ENCODE assay signal across 20 cellular contexts in genomic region chr15:72824112-72824511, GRCh38. TPM values are rescaled to one million over a fixed set of nuclear protein-coding genes. Genes with fewer than 3 reads are reported as not detected.
DNase-seq lines count a peak whose midpoint lies in the region; ATAC-seq and TF ChIP-seq lines count a peak whose summit lies in the region.
"Had no signal": no experiment of that assay in that cellular context is flagged by ENCODE, and none has a peak within 500 bp of the region (broad histone marks: within the 10 kb centered on the region; RNA-seq: fewer than 3 reads in every experiment).

No MANE protein-coding gene starts in this region.

- POLR2A ChIA-PET in CD8-positive, alpha-beta T cell (lab: Charles Lee), result no interaction called here

- H3K27me3 ChIP-seq in CD8-positive, alpha-beta T cell (ENCODE audit: insufficient read depth, low read length), result no peaks in the 10 kb centered on the region
- H3K27me3 ChIP-seq: BLaER1 had no signal

- no peaks in the 10 kb centered on the region for H3K36me3 Mint-ChIP-seq in activated CD8-positive, alpha-beta memory T cell treated with anti-CD3 and anti-CD28 coated beads, Interleukin-2, amount 10 ng/mL, durations not matched to agents 7 days and 5 days
- H3K36me3 Mint-ChIP-seq in CD8-positive, alpha-beta T cell, result no peaks in the 10 kb centered on the region
- H3K36me3 Mint-ChIP-seq: CD4-positive, CD25-positive, alpha-beta regulatory T cell; CD8-positive, alpha-beta memory T cell had no signal

- no peaks in the 10 kb centered on the region for H3K4me1 Mint-ChIP-seq in activated CD8-positive, alpha-beta memory T cell treated with anti-CD3 and anti-CD28 coated beads, Interleukin-2, amount 10 ng/mL, durations not matched to agents 7 days and 5 days
- H3K4me1 Mint-ChIP-seq in CD8-positive, alpha-beta T cell (ENCODE audit: low read depth), result no peaks in the 10 kb centered on the region
- H3K4me1 Mint-ChIP-seq: B cell; CD4-positive, CD25-positive, alpha-beta regulatory T cell; CD8-positive, alpha-beta memory T cell had no signal

- no peak overlapping the region for H3K4me3 Mint-ChIP-seq in activated CD8-positive, alpha-beta memory T cell treated with anti-CD3 and anti-CD28 coated beads, Interleukin-2, amount 10 ng/mL, durations not matched to agents 7 days and 5 days
- H3K4me3 Mint-ChIP-seq in CD8-positive, alpha-beta T cell, result no peak overlapping the region
- H3K4me3 Mint-ChIP-seq: B cell; CD4-positive, CD25-positive, alpha-beta regulatory T cell; CD8-positive, alpha-beta memory T cell; GM23338; H9 had no signal

- H3K9me3 ChIP-seq in CD8-positive, alpha-beta T cell (ENCODE audit: low read length), result no peaks in the 10 kb centered on the region
- H3K9me3 ChIP-seq: BLaER1 had no signal

- peak; percentile 35 for DNase-seq in activated CD8-positive, alpha-beta memory T cell treated with anti-CD3 and anti-CD28 coated beads, Interleukin-2, amount 10 ng/mL, durations not matched to agents 7 days and 5 days
- no peak for DNase-seq in activated CD8-positive, alpha-beta memory T cell treated with anti-CD3 and anti-CD28 coated beads for 24 hours
- peak; percentile 58 for DNase-seq in left kidney (ENCODE audit: low read depth, low spot score)
- peak; percentile 51 for DNase-seq in retina
- DNase-seq in CD8-positive, alpha-beta T cell, result no peak
- DNase-seq in NCI-H1092 treated with DMSO at 0.1 percent for 48 hours (lab: John Stamatoyannopoulos, UW), result no peak
- DNase-seq: CD4-positive, CD25-positive, alpha-beta regulatory T cell; CD8-positive, alpha-beta memory T cell; DMS 273 treated with DMSO at 0.1 percent for 48 hours; DMS53; DMS79 treated with DMSO at 0.1 percent for 48 hours; GF-D8; H9 had no signal

- no peak overlapping the region for H3K27ac ChIP-seq in CD8-positive, alpha-beta T cell (ENCODE audit: low read depth, low read length)
- H3K27ac ChIP-seq: 22Rv1, BLaER1, C4-2B had no signal

- H3K4me3 ChIP-seq in CD8-positive, alpha-beta T cell (ENCODE audit: low read depth, low read length), result no peak overlapping the region
- H3K4me3 ChIP-seq: BLaER1, GM23338 had no signal

- intact Hi-C loops in CD8-positive, alpha-beta T cell (cut with DNase I, micrococcal nuclease), result no loop called here

- no peak for ATAC-seq in activated CD8-positive, alpha-beta memory T cell treated with anti-CD3 and anti-CD28 coated beads, Interleukin-2, amount 10 ng/mL, durations not matched to agents 7 days and 5 days
- no peak for ATAC-seq in CD8-positive, alpha-beta T cell
- no peak for ATAC-seq in HG03521 (IDR thresholded peaks at IDR 0.05; ENCODE audit: unreplicated experiment)
- ATAC-seq: GM23338, HCT116 had no signal

- no peaks in the 10 kb centered on the region for H3K4me1 ChIP-seq in CD8-positive, alpha-beta T cell (ENCODE audit: insufficient read depth, low read length)
- H3K4me1 ChIP-seq: BLaER1 had no signal

- CTCF ChIA-PET in activated CD8-positive, alpha-beta memory T cell treated with anti-CD3 and anti-CD28 coated beads, Interleukin-2, amount 10 ng/mL, durations not matched to agents 7 days and 5 days (lab: Charles Lee), result no interaction called here
- CTCF ChIA-PET in CD8-positive, alpha-beta T cell (lab: Charles Lee), result interaction anchor here (1.5 kb wide), 1 partner anchor 9 kb away, joined by 3 read pairs; no protein-coding TSS in a partner anchor

- no peak for TF ChIP-seq CTCF in CD8-positive, alpha-beta T cell (IDR thresholded peaks at IDR 0.05)

- H3K9me3 Mint-ChIP-seq in activated CD8-positive, alpha-beta memory T cell treated with anti-CD3 and anti-CD28 coated beads, Interleukin-2, amount 10 ng/mL, durations not matched to agents 7 days and 5 days (ENCODE audit: low read depth), result no peaks in the 10 kb centered on the region
- no peaks in the 10 kb centered on the region for H3K9me3 Mint-ChIP-seq in CD8-positive, alpha-beta T cell
- H3K9me3 Mint-ChIP-seq: CD8-positive, alpha-beta memory T cell; GM23338 had no signal

- H3K27me3 Mint-ChIP-seq in activated CD8-positive, alpha-beta memory T cell treated with anti-CD3 and anti-CD28 coated beads, Interleukin-2, amount 10 ng/mL, durations not matched to agents 7 days and 5 days, result peaks cover 18% of the 10 kb centered on the region
- peaks cover 6% of the 10 kb centered on the region for H3K27me3 Mint-ChIP-seq in CD8-positive, alpha-beta T cell (ENCODE audit: low read depth)

- H3K36me3 ChIP-seq in CD8-positive, alpha-beta T cell (ENCODE audit: insufficient read depth, low read length), result no peaks in the 10 kb centered on the region
- H3K36me3 ChIP-seq: BLaER1 had no signal

- H3K27ac Mint-ChIP-seq in activated CD8-positive, alpha-beta memory T cell treated with anti-CD3 and anti-CD28 coated beads, Interleukin-2, amount 10 ng/mL, durations not matched to agents 7 days and 5 days, result no peak overlapping the region
- no peak overlapping the region for H3K27ac Mint-ChIP-seq in CD8-positive, alpha-beta T cell
- H3K27ac Mint-ChIP-seq: B cell; CD4-positive, CD25-positive, alpha-beta regulatory T cell; GM23338; H9 had no signal

RNA-seq across cellular contexts. Expression of gene ADPGK, which starts 40.6 kb away (rescaled TPM):
- 10 to 100 TPM; 67.8 to 76.5 TPM for total RNA-seq in activated CD8-positive, alpha-beta memory T cell treated with anti-CD3 and anti-CD28 coated beads, Interleukin-2, amount 10 ng/mL, durations not matched to agents 7 days and 5 days
- total RNA-seq in CD8-positive, alpha-beta T cell, result 100 to 1,000 TPM; 113 to 120 TPM

Comparison
In these comparisons a context has a peak if more than half of its experiments do, and no peak if none do; other contexts are left out.
1. DNase-seq: peak in activated CD8-positive, alpha-beta memory T cell treated with anti-CD3 and anti-CD28 coated beads, Interleukin-2, amount 10 ng/mL, durations not matched to agents 7 days and 5 days (single experiment), left kidney (single experiment) and retina (single experiment); none in activated CD8-positive, alpha-beta memory T cell treated with anti-CD3 and anti-CD28 coated beads for 24 hours (single experiment), CD8-positive, alpha-beta T cell (0 of 7) and NCI-H1092 treated with DMSO at 0.1 percent for 48 hours (single experiment).